ENCODE assay signal across 11 cellular contexts in genomic region chr11:83219095-83219494, GRCh38. TPM values are rescaled to one million over a fixed set of nuclear protein-coding genes. Genes with fewer than 3 reads are reported as not detected.
DNase-seq lines count a peak whose midpoint lies in the region; ATAC-seq, FAIRE-seq and TF ChIP-seq lines count a peak whose summit lies in the region.
"Had no signal": no experiment of that assay in that cellular context is flagged by ENCODE, and none has a peak within 500 bp of the region (broad histone marks: within the 10 kb centered on the region; RNA-seq: fewer than 3 reads in every experiment).

No MANE protein-coding gene starts in this region.

- H3K27me3 ChIP-seq in DOHH2 (ENCODE audit: control insufficient read depth, low read length): no peaks in the 10 kb centered on the region
- H3K27me3 ChIP-seq in HepG2 (ENCODE audit: control insufficient read depth in 1 of 2, insufficient read depth in 2 of 2, low read length in 2 of 2): peaks cover 0 to 1% of the 10 kb centered on the region in 2 experiments; a peak in 2 of 5 replicates
- H3K27me3 ChIP-seq in Peyer's patch: no peaks in the 10 kb centered on the region
- H3K27me3 ChIP-seq: sigmoid colon had no signal

- TF ChIP-seq CTCF in DOHH2 (IDR thresholded peaks at IDR 0.05; ENCODE audit: low read depth, low read length, poor library complexity, severe bottlenecking) (peak; percentile 16), HepG2 (CRISPR knock-in tag; IDR thresholded peaks at IDR 0.05) (peak; percentile 80), Peyer's patch (IDR thresholded peaks at IDR 0.05) (peak in 2 of 6 experiments; percentile 7 to 16)

- intact Hi-C loops in HepG2 (cut with micrococcal nuclease; ENCODE audit: unreplicated experiment): loop anchor here (1.0 kb wide), 2 partner anchors 597 to 601 kb away; no protein-coding TSS in a partner anchor

- peak; percentile 54; the same call in 1 of the 2 replicates for TF ChIP-seq RAD21 in HepG2 (CRISPR knock-in tag; IDR thresholded peaks at IDR 0.05)

- H3K27ac ChIP-seq in DOHH2 (ENCODE audit: low read depth, low read length) (no peak overlapping the region), HepG2 (ENCODE audit: extremely low read length, insufficient read depth, low read length) (no peak overlapping the region), Peyer's patch (no peak overlapping the region)
- H3K27ac ChIP-seq: sigmoid colon had no signal

- TF ChIP-seq POLR2A in HepG2 (IDR thresholded peaks at IDR 0.05; ENCODE audit: insufficient read depth in 1 of 2, low read depth in 2 of 2, low read length in 2 of 2) (no peak), Peyer's patch (IDR thresholded peaks at IDR 0.05) (no peak)

- H3K4me3 ChIP-seq in DOHH2 (ENCODE audit: low read length) (no peak overlapping the region), HepG2 (replicated peaks in 1 of 3; ENCODE audit: insufficient read depth in 1 of 3, low read depth in 2 of 3, low read length in 3 of 3) (no peak overlapping the region), Peyer's patch (no peak overlapping the region)
- H3K4me3 ChIP-seq: lung, sigmoid colon had no signal

- no peak for TF ChIP-seq EP300 in HepG2 (IDR thresholded peaks at IDR 0.05; ENCODE audit: low read depth in 2 of 2, low read length in 2 of 2)
- no peak for TF ChIP-seq EP300 in HepG2 (CRISPR knock-in tag; IDR thresholded peaks at IDR 0.05; ENCODE audit: borderline replicate concordance)

- H2AFZ ChIP-seq in HepG2 (ENCODE audit: low read length): no peak overlapping the region

- H3K4me2 ChIP-seq in DOHH2 (ENCODE audit: low read length): no peak overlapping the region
- no peak overlapping the region for H3K4me2 ChIP-seq in HepG2 (ENCODE audit: low read depth, low read length)

- in situ Hi-C loops in HepG2 (cut with HindIII; ENCODE audit: extremely low pct_ligation_motif_present, low pct_unique_long_range_greater_than_20kb): no loop called here

- no peaks in the 10 kb centered on the region for H3K36me3 ChIP-seq in DOHH2 (ENCODE audit: control insufficient read depth, low read length)
- no peaks in the 10 kb centered on the region for H3K36me3 ChIP-seq in HepG2 (replicated peaks in 1 of 2; ENCODE audit: control insufficient read depth in 1 of 2, insufficient read depth in 2 of 2, low read length in 2 of 2)
- peaks cover 0 to under 1% (median 0%) of the 10 kb centered on the region in 3 donors for H3K36me3 ChIP-seq in Peyer's patch

- CTCF ChIA-PET in HepG2 (lab: Yijun Ruan, JAX; ENCODE audit: low intra/inter-chr PET ratio, low total read pairs): interaction anchor here (1.1 kb wide), 1 partner anchor 601 kb away, joined by 8 read pairs; no protein-coding TSS in a partner anchor

- no peaks in the 10 kb centered on the region for H3K9me2 ChIP-seq in DOHH2 (replicated peaks; ENCODE audit: control insufficient read depth, low read length)

- H3F3A ChIP-seq in DOHH2 (ENCODE audit: control insufficient read depth, insufficient read depth): no peaks in the 10 kb centered on the region

- H4K20me1 ChIP-seq in DOHH2 (ENCODE audit: control insufficient read depth, insufficient read depth, low read depth, low read length): no peaks in the 10 kb centered on the region
- no peaks in the 10 kb centered on the region for H4K20me1 ChIP-seq in HepG2 (ENCODE audit: insufficient read depth, low read length)

- ATAC-seq in HepG2: peak; percentile 91
- no peak for ATAC-seq in HG02588 (IDR thresholded peaks at IDR 0.05; ENCODE audit: unreplicated experiment)

- FAIRE-seq in HepG2 (lab: Jason Lieb, UNC): no peak

- WGBS in HepG2 (ENCODE audit: low lambda C conversion rate): 28% methylated on average over 8 of the region's 8 CpGs

- H3K4me1 ChIP-seq in DOHH2 (ENCODE audit: control insufficient read depth, low read length): no peaks in the 10 kb centered on the region
- no peaks in the 10 kb centered on the region for H3K4me1 ChIP-seq in HepG2 (ENCODE audit: insufficient read depth, low read length)
- no peaks in the 10 kb centered on the region for H3K4me1 ChIP-seq in Peyer's patch
- H3K4me1 ChIP-seq: sigmoid colon had no signal

- POLR2A ChIA-PET in HepG2 (lab: Yijun Ruan, JAX): no interaction called here

- DNase-seq in HT-29 (ENCODE audit: low spot score) (peak; percentile 43), RPMI7951 (ENCODE audit: low read depth) (peak; percentile 8), HepG2 (ENCODE audit: low spot score) (peak; percentile 22), Peyer's patch (no peak)
- DNase-seq in stimulated activated CD4-positive, alpha-beta T cell treated with anti-CD3 and anti-CD28 coated beads, Interleukin-4, amount 100 ng/mL, for 24 hours: no peak
- DNase-seq in activated CD4-positive, alpha-beta T cell treated with anti-CD3 and anti-CD28 coated beads for 1 hour: no peak
- DNase-seq: amygdala, sigmoid colon had no signal

- H3K9ac ChIP-seq in HepG2 (ENCODE audit: insufficient read depth, low read depth, low read length): no peak overlapping the region

- no peaks in the 10 kb centered on the region for H3K79me2 ChIP-seq in DOHH2 (ENCODE audit: control insufficient read depth, low read length)
- H3K79me2 ChIP-seq in HepG2 (ENCODE audit: insufficient read depth, low read length): no peaks in the 10 kb centered on the region

- no peaks in the 10 kb centered on the region for H3K9me3 ChIP-seq in DOHH2 (ENCODE audit: control insufficient read depth, insufficient read depth, low read length)
- H3K9me3 ChIP-seq in HepG2 (ENCODE audit: low read length): no peaks in the 10 kb centered on the region
- no peaks in the 10 kb centered on the region for H3K9me3 ChIP-seq in Peyer's patch
- H3K9me3 ChIP-seq: sigmoid colon had no signal

- no TSS peak for BruUV-seq in HepG2 (replicated peaks; lab: Mats Ljungman, UMichigan)

TF ChIP-seq in HepG2, 621 proteins besides CTCF, POLR2A, EP300 and RAD21:
- TF ChIP-seq ZNF12 (CRISPR knock-in tag; IDR thresholded peaks at IDR 0.05) (no peak), SMAD1 (CRISPR knock-in tag; IDR thresholded peaks at IDR 0.05; ENCODE audit: borderline replicate concordance, low read depth) (no peak), SNAPC5 (CRISPR knock-in tag; IDR thresholded peaks at IDR 0.05; ENCODE audit: borderline replicate concordance) (no peak), STAG1 (CRISPR knock-in tag; IDR thresholded peaks at IDR 0.05) (peak; percentile 81), ZNF607 (CRISPR knock-in tag; IDR thresholded peaks at IDR 0.05; ENCODE audit: borderline replicate concordance) (no peak), SMC3 (IDR thresholded peaks at IDR 0.05; ENCODE audit: low read length) (peak; percentile 65; the same call in 1 of the 2 replicates), SP1 (IDR thresholded peaks at IDR 0.05) (no peak), SP1 (CRISPR knock-in tag; IDR thresholded peaks at IDR 0.05) (no peak)

RNA-seq across cellular contexts. Expression of gene ANKRD42, which starts 25.6 kb away (rescaled TPM):
- 4.6 and 6.2 TPM in 2 replicates for total RNA-seq in HT-29 (2014; rRNA removed; shearing (Covaris generic))
- 4.5 and 5.8 TPM in 2 replicates for total RNA-seq in RPMI7951 (2014; rRNA removed; shearing (Covaris generic))
- total RNA-seq in HepG2 (2016; rRNA removed; fragmentation: Illumina TruSeq; extraction: Trizol) (3.7 and 3.8 TPM in 2 replicates), Peyer's patch (10 to 100 TPM in 2 of 4 donors, 1 to 10 TPM in 2; 3.6 to 27.2 (median 9.8) TPM)
- 1.2 and 2.2 TPM in 2 replicates for total RNA-seq in HepG2 (2016; cell fraction: cytosol; rRNA removed; fragmentation: Illumina TruSeq; extraction: Trizol; ENCODE audit: low read depth)
- 2.7 and 3.8 TPM in 2 replicates for total RNA-seq in HepG2 (2016; cell fraction: insoluble cytoplasmic fraction; rRNA removed; fragmentation: Illumina TruSeq; extraction: Trizol)
- total RNA-seq in HepG2 (2016; cell fraction: membrane; rRNA removed; fragmentation: Illumina TruSeq; extraction: Trizol): 2.2 and 2.5 TPM in 2 replicates
- 2.9 and 3.5 TPM in 2 replicates for total RNA-seq in HepG2 (2016; cell fraction: nucleus; rRNA removed; fragmentation: Illumina TruSeq; extraction: Trizol)
- 2.2 and 2.4 TPM in 2 replicates for polyA plus RNA-seq in HepG2 (2011; rRNA removed)
- 1.1 and 1.6 TPM in 2 replicates for polyA plus RNA-seq in HepG2 (2011; cell fraction: cytosol; rRNA removed)
- polyA plus RNA-seq in HepG2 (2011; cell fraction: nucleus; rRNA removed): 1.2 and 1.9 TPM in 2 replicates
- 1.7 and 1.8 TPM in 2 replicates for polyA plus RNA-seq in HepG2 (2012)
- 0.21 and 0.26 TPM in 2 replicates for polyA plus RNA-seq in HepG2 (2016; cell fraction: cytosol; fragmentation: Illumina TruSeq; extraction: Trizol; ENCODE audit: low read depth)
- 3.8 and 4.2 TPM in 2 replicates for polyA plus RNA-seq in HepG2 (2016; cell fraction: insoluble cytoplasmic fraction; fragmentation: Illumina TruSeq; extraction: Trizol; ENCODE audit: low read depth)
- polyA plus RNA-seq in HepG2 (2016; cell fraction: membrane; fragmentation: Illumina TruSeq; extraction: Trizol; ENCODE audit: low read depth): 0.85 TPM in 2 replicates
- 4.0 and 4.6 TPM in 2 replicates for polyA plus RNA-seq in HepG2 (2016; cell fraction: nucleus; fragmentation: Illumina TruSeq; extraction: Trizol; ENCODE audit: insufficient read depth, low read depth)
- polyA minus RNA-seq in HepG2 (2011; rRNA and poly(A)+ RNA removed; ENCODE audit: low replicate concordance): 1.6 and 7.6 TPM in 2 replicates
- 1.8 and 3.0 TPM in 2 replicates for polyA minus RNA-seq in HepG2 (2011; cell fraction: cytosol; rRNA and poly(A)+ RNA removed)
- 1.5 TPM in 2 replicates for polyA minus RNA-seq in HepG2 (2011; cell fraction: nucleus; rRNA and poly(A)+ RNA removed)

Comparison
In these comparisons a context has a peak if more than half of its experiments do, and no peak if none do; other contexts are left out.
1. DNase-seq: peak in HT-29 (single experiment), RPMI7951 (single experiment) and HepG2 (single experiment); none in stimulated activated CD4-positive, alpha-beta T cell treated with anti-CD3 and anti-CD28 coated beads, Interleukin-4, amount 100 ng/mL, for 24 hours (single experiment), activated CD4-positive, alpha-beta T cell treated with anti-CD3 and anti-CD28 coated beads for 1 hour (single experiment) and Peyer's patch (0 of 3).